20 cellular contexts compared by ENCODE assay signal in the genomic region with DNA sequence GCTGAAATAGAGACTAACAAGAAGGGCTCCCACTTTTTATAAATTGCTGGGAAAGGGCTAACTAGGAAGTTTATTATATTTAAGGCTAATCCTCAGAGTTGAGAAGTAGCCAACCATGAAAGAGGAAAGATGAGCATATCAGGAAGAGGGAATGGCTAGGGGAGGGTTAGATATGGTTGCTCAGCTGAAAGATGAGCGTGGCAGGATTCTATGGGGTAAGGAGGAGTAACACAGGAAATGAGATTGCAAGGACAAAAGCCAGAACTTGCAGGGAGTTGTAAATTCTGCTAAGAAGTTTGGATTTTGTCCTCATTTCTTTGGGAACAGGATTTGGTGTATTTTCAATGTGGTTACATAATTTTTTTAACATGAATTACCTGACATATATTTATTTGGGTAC.
"Had no signal": no experiment of that assay in that cellular context is flagged by ENCODE, and none has a peak within 500 bp of the region (broad histone marks: within the 10 kb centered on the region; RNA-seq: fewer than 3 reads in every experiment).

No MANE protein-coding gene starts in this region.

- FAIRE-seq: frontal cortex, urothelium cell line had no signal

- H3K4me3 ChIP-seq: cardiac muscle cell, lung, tibial artery had no signal

- H3K9me3 ChIP-seq: neutrophil, tibial artery had no signal

- H3K27ac ChIP-seq: cardiac muscle cell, neutrophil, parathyroid adenoma, tibial artery had no signal

- H3K4me1 ChIP-seq: parathyroid adenoma, tibial artery had no signal

- ATAC-seq: left colon; SK-N-SH treated with all-trans-retinoic acid at 6 μM for 48 hours; stimulated activated memory B cell treated with anti-CD40 and anti-IgM and Interleukin-4, amounts not matched to agents 10 μg/mL and 1 μg/mL and 100 μg/mL, for 72 hours had no signal

- H3K27me3 ChIP-seq: neutrophil, tibial artery had no signal

- H3K36me3 ChIP-seq: cardiac muscle cell, neutrophil, tibial artery had no signal

- DNase-seq: activated B cell treated with CpG ODN at 0.5 μM for 24 hours; activated CD4-positive, alpha-beta T cell treated with anti-CD3 and anti-CD28 coated beads, Interleukin-2, amount 10 ng/mL, durations not matched to agents 7 days and 5 days; activated gamma-delta T cell treated with Interleukin-2 at 50 U/mL for 16 hours; activated naive CD8-positive, alpha-beta T cell treated with anti-CD3 and anti-CD28 coated beads for 36 hours; aorta; head of caudate nucleus; left colon; retina; stimulated activated CD4-positive, alpha-beta T cell treated with anti-CD3 and anti-CD28 coated beads, Interleukin-2, amount 100 ng/mL, for 48 hours; T-helper 1 cell; T1000; tibial artery had no signal
